ENCODE assay signal across 2 cellular contexts in genomic region chr19:46606681-46607440, GRCh38.
TF ChIP-seq lines count a peak whose summit lies in the region.

No MANE protein-coding gene starts in this region.

TF ChIP-seq in SK-N-SH, 30 proteins besides CTCF, POLR2A, EP300 and RAD21 (continued from another document):
- no peak for TF ChIP-seq IRF3 (IDR thresholded peaks at IDR 0.05; ENCODE audit: low read depth, low read length)
- TF ChIP-seq FOSL2 (IDR thresholded peaks at IDR 0.05; ENCODE audit: borderline replicate concordance, low read depth), result no peak
- TF ChIP-seq ELF1 (IDR thresholded peaks at IDR 0.05), result no peak
- TF ChIP-seq SIN3A (IDR thresholded peaks at IDR 0.05; ENCODE audit: borderline replicate concordance, low read depth, low read length), result no peak
- TF ChIP-seq MEF2A (IDR thresholded peaks at IDR 0.05; ENCODE audit: borderline replicate concordance, low read depth), result no peak
- TF ChIP-seq YY1 (IDR thresholded peaks at IDR 0.05; ENCODE audit: low read depth), result no peak
- no peak for TF ChIP-seq GATA2 (CRISPR knock-in tag; IDR thresholded peaks at IDR 0.05)
- TF ChIP-seq NRF1 (IDR thresholded peaks at IDR 0.05; ENCODE audit: low read depth, low read length), result no peak
- TF ChIP-seq NFIC (IDR thresholded peaks at IDR 0.05; ENCODE audit: borderline replicate concordance), result no peak
- no peak for TF ChIP-seq USF1 (IDR thresholded peaks at IDR 0.05; ENCODE audit: borderline replicate concordance, low read depth)
- TF ChIP-seq RXRA (IDR thresholded peaks at IDR 0.05; ENCODE audit: borderline replicate concordance, low read depth), result no peak

TF ChIP-seq in SK-N-SH treated with all-trans-retinoic acid at 6 μM for 48 hours, 23 proteins besides CTCF, POLR2A, EP300 and RAD21 (continued from another document):
- TF ChIP-seq POU6F1 (CRISPR knock-in tag; IDR thresholded peaks at IDR 0.05; ENCODE audit: borderline replicate concordance, low read depth), result no peak
- no peak for TF ChIP-seq SNAI2 (CRISPR knock-in tag; IDR thresholded peaks at IDR 0.05)
- no peak for TF ChIP-seq ESRRG (CRISPR knock-in tag; IDR thresholded peaks at IDR 0.05)
- no peak for TF ChIP-seq ZNF70 (CRISPR knock-in tag; IDR thresholded peaks at IDR 0.05)
- no peak for TF ChIP-seq TOX (CRISPR knock-in tag; IDR thresholded peaks at IDR 0.05; ENCODE audit: borderline replicate concordance)
- no peak for TF ChIP-seq ISL1 (CRISPR knock-in tag; IDR thresholded peaks at IDR 0.05)
